Comparison of ENCODE assay signal across 8 cellular contexts in genomic region chr2:127064642-127065250, GRCh38. TPM values are rescaled to one million over a fixed set of nuclear protein-coding genes. Genes with fewer than 3 reads are reported as not detected.
DNase-seq lines count a peak whose midpoint lies in the region; TF ChIP-seq lines count a peak whose summit lies in the region.

No MANE protein-coding gene starts in this region.

- H3K27ac Mint-ChIP-seq in mesothelial cell of epicardium, result peak overlapping the region; percentile 61

- peak overlapping the region; percentile 52 for H3K4me2 ChIP-seq in MM.1S (ENCODE audit: low read depth, low read length)

- no peaks in the 10 kb centered on the region for H3K27me3 Mint-ChIP-seq in mesothelial cell of epicardium (ENCODE audit: low read depth)

- no peaks in the 10 kb centered on the region for H3K9me3 ChIP-seq in MM.1S (replicated peaks; ENCODE audit: insufficient read depth, low read length)
- H3K9me3 ChIP-seq in effector memory CD4-positive, alpha-beta T cell (ENCODE audit: control insufficient read depth, low read length), result no peaks in the 10 kb centered on the region

- no peaks in the 10 kb centered on the region for H3K79me2 ChIP-seq in MM.1S (ENCODE audit: low read length)

- peak overlapping the region; percentile 42 for H3K9ac ChIP-seq in MM.1S (ENCODE audit: low read length)

- H3K36me3 ChIP-seq in MM.1S (replicated peaks; ENCODE audit: insufficient read depth, low read length), result no peaks in the 10 kb centered on the region
- peaks cover 71% of the 10 kb centered on the region for H3K36me3 ChIP-seq in effector memory CD4-positive, alpha-beta T cell (ENCODE audit: control insufficient read depth, insufficient read depth, low read length)

- DNase-seq in GM12865 (ENCODE audit: low read depth), result peak; percentile 80
- DNase-seq in HEK293T (ENCODE audit: extremely low spot score), result peak; percentile 59
- peak; percentile 50 for DNase-seq in MM.1S
- DNase-seq in activated CD4-positive, alpha-beta T cell treated with anti-CD3 and anti-CD28 coated beads, Interleukin-2, amount 50 U/mL, for 1 hour, result peak; percentile 38
- DNase-seq in effector memory CD4-positive, alpha-beta T cell, result peak; percentile 15 to 37 (median 34)
- peak in 1 of 2 experiments; percentile 66 for DNase-seq in mesothelial cell of epicardium (ENCODE audit: low spot score in 2 of 2, unreplicated experiment in 2 of 2)
- DNase-seq in stimulated activated CD8-positive, alpha-beta memory T cell treated with anti-CD3 and anti-CD28 coated beads, Interleukin-4, amount 100 ng/mL, for 4 hours (ENCODE audit: low read depth in 2 of 2, low spot score in 1 of 2), result peak; percentile 30 to 67
- DNase-seq in NCI-H1105 (lab: John Stamatoyannopoulos, UW), result no peak

- no peak overlapping the region for H3K4me3 Mint-ChIP-seq in mesothelial cell of epicardium

- H3K9me3 Mint-ChIP-seq in mesothelial cell of epicardium, result no peaks in the 10 kb centered on the region

- CTCF ChIA-PET in HEK293T (lab: Yijun Ruan, JAX), result interaction anchor here (0.7 to 0.8 kb wide), 2 partner anchors 12 to 26 kb away, joined by 3 read pairs; no protein-coding TSS in a partner anchor

- TF ChIP-seq CTCF in GM12865 (IDR thresholded peaks at IDR 0.05; ENCODE audit: insufficient read depth, low read depth, low read length, missing control alignments) (no peak), MM.1S (IDR thresholded peaks at IDR 0.05; ENCODE audit: low read length) (no peak), mesothelial cell of epicardium (IDR thresholded peaks at IDR 0.05; ENCODE audit: unreplicated experiment) (no peak)

- no peak overlapping the region for H3K4me3 ChIP-seq in GM12865 (ENCODE audit: low read depth, low read length)
- no peak overlapping the region for H3K4me3 ChIP-seq in MM.1S (ENCODE audit: low read length)
- H3K4me3 ChIP-seq in effector memory CD4-positive, alpha-beta T cell (ENCODE audit: insufficient read depth, low read depth, low read length, poor library complexity, severe bottlenecking), result no peak overlapping the region

- H3K4me1 Mint-ChIP-seq in mesothelial cell of epicardium, result peaks cover 18% of the 10 kb centered on the region

- H3K27me3 ChIP-seq in MM.1S (replicated peaks; ENCODE audit: insufficient read depth, low read length), result no peaks in the 10 kb centered on the region
- no peaks in the 10 kb centered on the region for H3K27me3 ChIP-seq in effector memory CD4-positive, alpha-beta T cell (replicated peaks; ENCODE audit: control insufficient read depth, insufficient read depth, low read length, poor library complexity, severe bottlenecking)

- H4K20me1 ChIP-seq in MM.1S (ENCODE audit: insufficient read depth, low read length), result no peaks in the 10 kb centered on the region

- peak overlapping the region; percentile 31; the same call in 1 of the 2 replicates for H3K27ac ChIP-seq in MM.1S (ENCODE audit: low read length)
- H3K27ac ChIP-seq in effector memory CD4-positive, alpha-beta T cell (ENCODE audit: insufficient read depth, low read length, poor library complexity, severe bottlenecking), result peak overlapping the region; percentile 26

- H3K36me3 Mint-ChIP-seq in mesothelial cell of epicardium, result peaks cover 8% of the 10 kb centered on the region

- no peaks in the 10 kb centered on the region for H3K9me2 ChIP-seq in MM.1S (replicated peaks; ENCODE audit: insufficient read depth, low read length)

- POLR2A ChIA-PET in HEK293T (lab: Yijun Ruan, JAX), result interaction anchor here (1.0 kb wide), 1 partner anchor 229 kb away, joined by 3 read pairs; the partner anchor contains the start of gene ERCC3

- no peaks in the 10 kb centered on the region for H3F3A ChIP-seq in MM.1S (ENCODE audit: insufficient read depth, low read length)

- peaks cover 15% of the 10 kb centered on the region; the same call in 1 of the 2 replicates for H3K4me1 ChIP-seq in MM.1S (ENCODE audit: low read length)
- H3K4me1 ChIP-seq in effector memory CD4-positive, alpha-beta T cell (ENCODE audit: control insufficient read depth, insufficient read depth, low read length, poor library complexity, severe bottlenecking), result no peaks in the 10 kb centered on the region

- H2AFZ ChIP-seq in MM.1S (ENCODE audit: low read length), result peak overlapping the region; percentile 72

TF ChIP-seq in HEK293T, 16 proteins besides CTCF, POLR2A, EP300 and RAD21:
- TF ChIP-seq NFRKB (IDR thresholded peaks at IDR 0.05) (no peak), HDGF (IDR thresholded peaks at IDR 0.05; ENCODE audit: borderline replicate concordance) (peak; percentile 60; the same call in 1 of the 2 replicates), TARDBP (IDR thresholded peaks at IDR 0.05) (no peak)

RNA-seq across cellular contexts. Expression of gene BIN1, which starts 42.2 kb away (rescaled TPM):
- 45.7 to 47.4 TPM (median 46.2 TPM) in 3 replicates for total RNA-seq in mesothelial cell of epicardium
